ENCODE assay signal across 34 cellular contexts in genomic region chr20:16939051-16939450, GRCh38.
"Had no signal": no experiment of that assay in that cellular context is flagged by ENCODE, and none has a peak within 500 bp of the region (broad histone marks: within the 10 kb centered on the region; RNA-seq: fewer than 3 reads in every experiment).

No MANE protein-coding gene starts in this region.

- DNase-seq: Karpas-422, Kasumi-1, KG1, MG63, MM.1S, MV-4-11, NCI-H1048, NCI-H1092, NCI-H1092 treated with DMSO at 0.1 percent for 48 hours, NCI-H1105, NCI-H1105 treated with DMSO at 0.1 percent for 48 hours, NCI-H1417, NCI-H1417 treated with DMSO at 0.1 percent for 48 hours, NCI-H1436, NCI-H1436 treated with DMSO at 0.1 percent for 48 hours, NCI-H146, NCI-H1694, NCI-H1694 treated with DMSO at 0.1 percent for 48 hours, NCI-H187, NCI-H187 treated with DMSO at 0.1 percent for 48 hours, NCI-H1930, NCI-H2029, NCI-H2029 treated with DMSO at 0.1 percent for 48 hours, NCI-H2081, NCI-H2081 treated with DMSO at 0.1 percent for 48 hours, NCI-H2107, NCI-H2171, NCI-H2171 treated with DMSO at 0.1 percent for 48 hours, NCI-H2227 treated with DMSO at 0.1 percent for 48 hours, NCI-H226, NCI-H345, NCI-H446, NCI-H446 treated with DMSO at 0.1 percent for 48 hours, NCI-H510A had no signal

- H3K9me3 ChIP-seq: MG63 had no signal
